17 cellular contexts compared by ENCODE assay signal in genomic region chr16:27704252-27704651, GRCh38.
"Had no signal": no experiment of that assay in that cellular context is flagged by ENCODE, and none has a peak within 500 bp of the region (broad histone marks: within the 10 kb centered on the region; RNA-seq: fewer than 3 reads in every experiment).

No MANE protein-coding gene starts in this region.

- H3K9me3 ChIP-seq: ascending aorta, esophagus muscularis mucosa, right atrium auricular region, transverse colon had no signal

- H3K4me3 ChIP-seq: ascending aorta, esophagus muscularis mucosa, right atrium auricular region, skin epidermis, transverse colon had no signal

- H3K9me3 Mint-ChIP-seq: activated naive CD8-positive, alpha-beta T cell treated with anti-CD3 and anti-CD28 coated beads, Interleukin-2, amount 50 U/mL, for 24 hours; activated T-helper 17 cell treated with anti-CD3 and anti-CD28 coated beads, Interleukin-2, amount 50 U/mL, for 72 hours; natural killer cell treated with Interleukin-12 subunit alpha and Interleukin-12 subunit beta and Interleukin-15 and Interleukin-18, amount 100 ng/mL, for 72 hours; T-cell had no signal

- H3K27ac Mint-ChIP-seq: activated naive CD8-positive, alpha-beta T cell treated with anti-CD3 and anti-CD28 coated beads, Interleukin-2, amount 50 U/mL, for 24 hours; activated T-helper 17 cell treated with anti-CD3 and anti-CD28 coated beads, Interleukin-2, amount 50 U/mL, for 72 hours; natural killer cell treated with Interleukin-12 subunit alpha and Interleukin-12 subunit beta and Interleukin-15 and Interleukin-18, amount 100 ng/mL, for 72 hours; T-cell had no signal

- H3K27me3 ChIP-seq: ascending aorta, esophagus muscularis mucosa, right atrium auricular region, transverse colon had no signal

- H3K27me3 Mint-ChIP-seq: activated naive CD8-positive, alpha-beta T cell treated with anti-CD3 and anti-CD28 coated beads, Interleukin-2, amount 50 U/mL, for 24 hours; activated T-helper 17 cell treated with anti-CD3 and anti-CD28 coated beads, Interleukin-2, amount 50 U/mL, for 72 hours; natural killer cell treated with Interleukin-12 subunit alpha and Interleukin-12 subunit beta and Interleukin-15 and Interleukin-18, amount 100 ng/mL, for 72 hours; T-cell had no signal

- H3K4me3 Mint-ChIP-seq: activated naive CD8-positive, alpha-beta T cell treated with anti-CD3 and anti-CD28 coated beads, Interleukin-2, amount 50 U/mL, for 24 hours; activated T-helper 17 cell treated with anti-CD3 and anti-CD28 coated beads, Interleukin-2, amount 50 U/mL, for 72 hours; natural killer cell treated with Interleukin-12 subunit alpha and Interleukin-12 subunit beta and Interleukin-15 and Interleukin-18, amount 100 ng/mL, for 72 hours; T-cell had no signal

- ATAC-seq: activated naive CD8-positive, alpha-beta T cell treated with anti-CD3 and anti-CD28 coated beads, Interleukin-2, amount 50 U/mL, for 24 hours; activated T-helper 17 cell treated with anti-CD3 and anti-CD28 coated beads, Interleukin-2, amount 50 U/mL, for 72 hours; left lobe of liver; natural killer cell treated with Interleukin-12 subunit alpha and Interleukin-12 subunit beta and Interleukin-15 and Interleukin-18, amount 100 ng/mL, for 72 hours; T-cell had no signal

- H3K27ac ChIP-seq: ascending aorta, esophagus muscularis mucosa, right atrium auricular region, transverse colon had no signal

- H3K4me1 Mint-ChIP-seq: activated naive CD8-positive, alpha-beta T cell treated with anti-CD3 and anti-CD28 coated beads, Interleukin-2, amount 50 U/mL, for 24 hours; activated T-helper 17 cell treated with anti-CD3 and anti-CD28 coated beads, Interleukin-2, amount 50 U/mL, for 72 hours; T-cell had no signal

- H3K4me1 ChIP-seq: ascending aorta, esophagus muscularis mucosa, transverse colon had no signal

- H3K36me3 Mint-ChIP-seq: natural killer cell treated with Interleukin-12 subunit alpha and Interleukin-12 subunit beta and Interleukin-15 and Interleukin-18, amount 100 ng/mL, for 72 hours had no signal

- DNase-seq: activated CD4-positive, CD25-positive, alpha-beta regulatory T cell treated with anti-CD3 and anti-CD28 coated beads, Interleukin-2, amount 50 U/mL, for 72 hours; activated naive CD4-positive, alpha-beta T cell treated with Interleukin-2 at 50 U/mL for 16 hours; activated naive CD8-positive, alpha-beta T cell treated with anti-CD3 and anti-CD28 coated beads, Interleukin-2, amount 50 U/mL, for 24 hours; hippocampal formation; occipital lobe; stimulated activated CD4-positive, alpha-beta T cell treated with anti-CD3 and anti-CD28 coated beads, Interleukin-4, amount 100 ng/mL, for 24 hours; stimulated activated naive CD4-positive, alpha-beta T cell; T-cell; T-helper 9 cell; transverse colon had no signal
